In genomic region chr22:33563568-33563967, GRCh38 we compare ENCODE assay signal across 22 cellular contexts.
DNase-seq lines count a peak whose midpoint lies in the region; ATAC-seq and TF ChIP-seq lines count a peak whose summit lies in the region.
"Had no signal": no experiment of that assay in that cellular context is flagged by ENCODE, and none has a peak within 500 bp of the region (broad histone marks: within the 10 kb centered on the region; RNA-seq: fewer than 3 reads in every experiment).

No MANE protein-coding gene starts in this region.

- TF ChIP-seq POLR2A in gastrocnemius medialis (IDR thresholded peaks at IDR 0.05) = no peak

- H4K20me1 ChIP-seq in BLaER1 treated with 17β-estradiol and CSF1 and Interleukin-3, amounts not matched to agents 10 nM and 100 nM = no peaks in the 10 kb centered on the region
- H4K20me1 ChIP-seq in Karpas-422 (ENCODE audit: insufficient read depth, low read depth, low read length) (no peaks in the 10 kb centered on the region), hepatocyte (ENCODE audit: insufficient read depth, poor library complexity, severe bottlenecking) (no peaks in the 10 kb centered on the region)

- no peak overlapping the region for H3K4me3 Mint-ChIP-seq in CD14-positive monocyte
- H3K4me3 Mint-ChIP-seq: activated CD8-positive, alpha-beta T cell treated with anti-CD3 and anti-CD28 coated beads, Interleukin-2, amount 10 ng/mL, durations not matched to agents 7 days and 5 days had no signal

- H3K27ac ChIP-seq in BLaER1 treated with 17β-estradiol and CSF1 and Interleukin-3, amounts not matched to agents 10 nM and 100 nM = peak overlapping the region in 10 of 11 experiments; percentile 16 to 79 (median 68); a peak in 20 of 22 replicates
- H3K27ac ChIP-seq in Karpas-422 (ENCODE audit: low read length) (no peak overlapping the region), hepatocyte (peak overlapping the region; percentile 38), gastrocnemius medialis (peak overlapping the region in 3 of 4 donors; percentile 2 to 44 (median 14))
- H3K27ac ChIP-seq: breast epithelium, right atrium auricular region had no signal

- H3K4me2 ChIP-seq in BLaER1 treated with 17β-estradiol and CSF1 and Interleukin-3, amounts not matched to agents 10 nM and 100 nM = peak overlapping the region; percentile 62 to 93 (median 80)
- H3K4me2 ChIP-seq in Karpas-422 (ENCODE audit: low read depth, low read length, poor library complexity, severe bottlenecking) (peak overlapping the region; percentile 48), hepatocyte (peak overlapping the region; percentile 63)

- no peaks in the 10 kb centered on the region for H3K36me3 Mint-ChIP-seq in CD14-positive monocyte

- DNase-seq in Karpas-422 (peak; percentile 29), hepatocyte (ENCODE audit: low spot score) (no peak), gastrocnemius medialis (no peak), CD14-positive monocyte (ENCODE audit: low spot score) (no peak), superior temporal gyrus (ENCODE audit: extremely low spot score) (no peak), anterior cingulate cortex (lab: John Stamatoyannopoulos, UW) (no peak)
- DNase-seq: activated CD4-positive, alpha-beta T cell treated with anti-CD3 and anti-CD28 coated beads for 1 hour; activated CD8-positive, alpha-beta T cell treated with anti-CD3 and anti-CD28 coated beads, Interleukin-2, amount 10 ng/mL, durations not matched to agents 7 days and 5 days; DND-41; hypothalamus; islet precursor cell; MM.1S; NCI-H1436 treated with DMSO at 0.1 percent for 48 hours; NCI-H774; PC-3; SHP77; stimulated activated CD4-positive, alpha-beta T cell treated with anti-CD3 and anti-CD28 coated beads, Interleukin-15, amount 100 ng/mL, for 24 hours had no signal

- H3K9me2 ChIP-seq in Karpas-422 (replicated peaks; ENCODE audit: insufficient read depth, low read length) (no peaks in the 10 kb centered on the region), hepatocyte (replicated peaks; ENCODE audit: insufficient read depth) (no peaks in the 10 kb centered on the region)

- TF ChIP-seq CTCF in hepatocyte (IDR thresholded peaks at IDR 0.05; ENCODE audit: poor library complexity) (no peak), gastrocnemius medialis (IDR thresholded peaks at IDR 0.05 in 4 of 5, conservative IDR thresholded peaks at IDR 0.05 in 1 of 5) (no peak), CD14-positive monocyte (IDR thresholded peaks at IDR 0.05) (no peak)

- H3K4me1 ChIP-seq in BLaER1 treated with 17β-estradiol and CSF1 and Interleukin-3, amounts not matched to agents 10 nM and 100 nM = peaks cover 24 to 60% (median 55%) of the 10 kb centered on the region in 10 experiments
- peaks cover 27% of the 10 kb centered on the region for H3K4me1 ChIP-seq in Karpas-422 (ENCODE audit: low read length)
- H3K4me1 ChIP-seq in hepatocyte (ENCODE audit: insufficient read depth) = peaks cover 4% of the 10 kb centered on the region
- no peaks in the 10 kb centered on the region for H3K4me1 ChIP-seq in gastrocnemius medialis
- H3K4me1 ChIP-seq: breast epithelium, right atrium auricular region had no signal

- peak overlapping the region in 4 of 10 experiments; percentile 17 to 39 (median 31); a peak in 5 of 20 replicates for H3K4me3 ChIP-seq in BLaER1 treated with 17β-estradiol and CSF1 and Interleukin-3, amounts not matched to agents 10 nM and 100 nM
- H3K4me3 ChIP-seq in Karpas-422 (ENCODE audit: low read length) = no peak overlapping the region
- no peak overlapping the region for H3K4me3 ChIP-seq in hepatocyte
- H3K4me3 ChIP-seq in gastrocnemius medialis = no peak overlapping the region
- H3K4me3 ChIP-seq: breast epithelium, right atrium auricular region had no signal

- H2AFZ ChIP-seq in Karpas-422 (ENCODE audit: low read length) (peak overlapping the region; percentile 51; the same call in 1 of the 2 replicates), hepatocyte (no peak overlapping the region)

- peaks cover 8 to 53% (median 44%) of the 10 kb centered on the region in 11 experiments; a peak in 21 of 22 replicates for H3K9me3 ChIP-seq in BLaER1 treated with 17β-estradiol and CSF1 and Interleukin-3, amounts not matched to agents 10 nM and 100 nM (replicated peaks in 1 of 11)
- H3K9me3 ChIP-seq in Karpas-422 (ENCODE audit: low read length) = no peaks in the 10 kb centered on the region
- H3K9me3 ChIP-seq in hepatocyte (ENCODE audit: low read depth) = no peaks in the 10 kb centered on the region
- H3K9me3 ChIP-seq in gastrocnemius medialis = no peaks in the 10 kb centered on the region
- H3K9me3 ChIP-seq: breast epithelium, right atrium auricular region had no signal

- H3K27ac Mint-ChIP-seq in CD14-positive monocyte = no peak overlapping the region
- H3K27ac Mint-ChIP-seq: activated CD8-positive, alpha-beta T cell treated with anti-CD3 and anti-CD28 coated beads, Interleukin-2, amount 10 ng/mL, durations not matched to agents 7 days and 5 days; memory B cell had no signal

- H3K79me2 ChIP-seq in Karpas-422 (ENCODE audit: low read length) = no peaks in the 10 kb centered on the region
- peaks cover 2% of the 10 kb centered on the region for H3K79me2 ChIP-seq in hepatocyte

- no peaks in the 10 kb centered on the region for H3K27me3 ChIP-seq in BLaER1 treated with 17β-estradiol and CSF1 and Interleukin-3, amounts not matched to agents 10 nM and 100 nM
- H3K27me3 ChIP-seq in Karpas-422 (ENCODE audit: low read length) = no peaks in the 10 kb centered on the region
- no peaks in the 10 kb centered on the region for H3K27me3 ChIP-seq in hepatocyte
- H3K27me3 ChIP-seq in gastrocnemius medialis = no peaks in the 10 kb centered on the region
- H3K27me3 ChIP-seq: breast epithelium, right atrium auricular region had no signal

- peaks cover 0 to 2% (median under 1%) of the 10 kb centered on the region in 3 donors for H3K27me3 Mint-ChIP-seq in CD14-positive monocyte (ENCODE audit: low read depth in 3 of 3)
- H3K27me3 Mint-ChIP-seq: memory B cell had no signal

- intact Hi-C loops in gastrocnemius medialis (cut with DNase I; ENCODE audit: low total_unique reads) = no loop called here
- intact Hi-C loops in CD14-positive monocyte (cut with micrococcal nuclease) = no loop called here

- in situ Hi-C loops in gastrocnemius medialis (cut with MboI; ENCODE audit: low sequenced_read_pairs in 4 of 4) = no loop called here

- peaks cover 20 to 55% (median 38%) of the 10 kb centered on the region in 11 experiments; a peak in 21 of 22 replicates for H3K36me3 ChIP-seq in BLaER1 treated with 17β-estradiol and CSF1 and Interleukin-3, amounts not matched to agents 10 nM and 100 nM
- no peaks in the 10 kb centered on the region for H3K36me3 ChIP-seq in Karpas-422 (ENCODE audit: insufficient read depth, low read length)
- no peaks in the 10 kb centered on the region for H3K36me3 ChIP-seq in hepatocyte (replicated peaks; ENCODE audit: insufficient read depth, low read depth)
- H3K36me3 ChIP-seq in gastrocnemius medialis = no peaks in the 10 kb centered on the region
- H3K36me3 ChIP-seq: breast epithelium, right atrium auricular region had no signal

- no peak for ATAC-seq in gastrocnemius medialis
- ATAC-seq: activated CD8-positive, alpha-beta T cell treated with anti-CD3 and anti-CD28 coated beads, Interleukin-2, amount 10 ng/mL, durations not matched to agents 7 days and 5 days; HCT116; PC-3 had no signal

- H3K9me3 Mint-ChIP-seq in CD14-positive monocyte = peaks cover 2 to 21% (median 7%) of the 10 kb centered on the region in 7 donors
- H3K9me3 Mint-ChIP-seq: memory B cell had no signal

- WGBS in hepatocyte (ENCODE audit: low lambda C conversion rate, missing lambda C conversion rate) = 48% methylated on average over 7 of the region's 7 CpGs

- H3K9ac ChIP-seq in BLaER1 treated with 17β-estradiol and CSF1 and Interleukin-3, amounts not matched to agents 10 nM and 100 nM = peak overlapping the region; percentile 9 to 67 (median 54); a peak in 18 of 22 replicates
- H3K9ac ChIP-seq in Karpas-422 (ENCODE audit: low read length) = no peak overlapping the region

- H3K4me1 Mint-ChIP-seq in CD14-positive monocyte = no peaks in the 10 kb centered on the region
